Comparison of ENCODE assay signal across 15 cellular contexts in genomic region chr22:24412274-24412673, GRCh38. TPM values are rescaled to one million over a fixed set of nuclear protein-coding genes. Genes with fewer than 3 reads are reported as not detected.
DNase-seq lines count a peak whose midpoint lies in the region; ATAC-seq and TF ChIP-seq lines count a peak whose summit lies in the region.
"Had no signal": no experiment of that assay in that cellular context is flagged by ENCODE, and none has a peak within 500 bp of the region (broad histone marks: within the 10 kb centered on the region; RNA-seq: fewer than 3 reads in every experiment).

No MANE protein-coding gene starts in this region.

- CTCF ChIA-PET in activated naive CD4-positive, alpha-beta T cell treated with anti-CD3 and anti-CD28 coated beads, Interleukin-2, amount 10 ng/mL, durations not matched to agents 7 days and 5 days (lab: Charles Lee): no interaction called here

- 83 to 95% (median 85%) methylated on average over 7 of the region's 7 CpGs for WGBS in stomach, 5 donors

- TF ChIP-seq CTCF in stomach (IDR thresholded peaks at IDR 0.05) (no peak), vagina (IDR thresholded peaks at IDR 0.05) (no peak), tibial artery (IDR thresholded peaks at IDR 0.05) (no peak)

- H3K4me3 Mint-ChIP-seq in activated naive CD4-positive, alpha-beta T cell treated with anti-CD3 and anti-CD28 coated beads, Interleukin-2, amount 10 ng/mL, durations not matched to agents 7 days and 5 days: no peak overlapping the region
- H3K4me3 Mint-ChIP-seq in T-helper 17 cell: no peak overlapping the region
- H3K4me3 Mint-ChIP-seq: B cell; CD4-positive, alpha-beta T cell had no signal

- intact Hi-C loops in stomach (cut with DNase I; ENCODE audit: low total_unique reads): no loop called here
- intact Hi-C loops in vagina (cut with DNase I): no loop called here
- intact Hi-C loops in tibial artery (cut with DNase I; ENCODE audit: low total_unique reads): no loop called here
- intact Hi-C loops in cardiac septum (cut with DNase I): no loop called here

- H3K27ac Mint-ChIP-seq in activated naive CD4-positive, alpha-beta T cell treated with anti-CD3 and anti-CD28 coated beads, Interleukin-2, amount 10 ng/mL, durations not matched to agents 7 days and 5 days: no peak overlapping the region
- no peak overlapping the region for H3K27ac Mint-ChIP-seq in activated naive CD4-positive, alpha-beta T cell treated with anti-CD3 and anti-CD28 coated beads, Interleukin-2, amount 50 U/mL, for 72 hours
- peak overlapping the region; percentile 53 for H3K27ac Mint-ChIP-seq in T-helper 17 cell
- H3K27ac Mint-ChIP-seq: B cell; CD4-positive, alpha-beta T cell had no signal

- H3K9me3 ChIP-seq in T-helper 17 cell (ENCODE audit: control insufficient read depth, low read length, poor library complexity, severe bottlenecking): no peaks in the 10 kb centered on the region
- H3K9me3 ChIP-seq in stomach: no peaks in the 10 kb centered on the region
- no peaks in the 10 kb centered on the region for H3K9me3 ChIP-seq in vagina
- no peaks in the 10 kb centered on the region for H3K9me3 ChIP-seq in tibial artery

- no peak for ATAC-seq in activated naive CD4-positive, alpha-beta T cell treated with anti-CD3 and anti-CD28 coated beads, Interleukin-2, amount 50 U/mL, for 72 hours
- no peak for ATAC-seq in T-helper 17 cell

- H3K27ac ChIP-seq in stomach (no peak overlapping the region), vagina (no peak overlapping the region), tibial artery (no peak overlapping the region)
- H3K27ac ChIP-seq: GM23248 had no signal

- H3K36me3 ChIP-seq in stomach: peaks cover 43 to 76% (median 71%) of the 10 kb centered on the region in 4 donors
- H3K36me3 ChIP-seq in vagina: peaks cover 0 to 31% of the 10 kb centered on the region in 2 donors
- peaks cover 30 to 72% (median 58%) of the 10 kb centered on the region in 3 donors for H3K36me3 ChIP-seq in tibial artery

- no peaks in the 10 kb centered on the region for H3K9me3 Mint-ChIP-seq in activated naive CD4-positive, alpha-beta T cell treated with anti-CD3 and anti-CD28 coated beads, Interleukin-2, amount 10 ng/mL, durations not matched to agents 7 days and 5 days
- H3K9me3 Mint-ChIP-seq in activated naive CD4-positive, alpha-beta T cell treated with anti-CD3 and anti-CD28 coated beads, Interleukin-2, amount 50 U/mL, for 72 hours: no peaks in the 10 kb centered on the region
- H3K9me3 Mint-ChIP-seq: CD4-positive, alpha-beta T cell had no signal

- peaks cover 0 to 25% (median 9%) of the 10 kb centered on the region in 4 donors for H3K4me1 ChIP-seq in stomach
- no peaks in the 10 kb centered on the region for H3K4me1 ChIP-seq in vagina
- peaks cover 0 to 10% (median 4%) of the 10 kb centered on the region in 4 donors for H3K4me1 ChIP-seq in tibial artery

- peak; percentile 5 for DNase-seq in activated naive CD4-positive, alpha-beta T cell treated with anti-CD3 and anti-CD28 coated beads, Interleukin-2, amount 10 ng/mL, durations not matched to agents 7 days and 5 days
- no peak for DNase-seq in activated naive CD4-positive, alpha-beta T cell treated with anti-CD3 and anti-CD28 coated beads, Interleukin-2, amount 50 U/mL, for 72 hours (ENCODE audit: low spot score in 2 of 2)
- no peak for DNase-seq in T-helper 17 cell
- DNase-seq in iPS-NIHi11 (ENCODE audit: low spot score): peak; percentile 6
- peak; percentile 14 for DNase-seq in stomach
- no peak for DNase-seq in vagina (ENCODE audit: extremely low spot score in 2 of 2)
- DNase-seq in tibial artery: no peak
- no peak for DNase-seq in cardiac septum (ENCODE audit: low spot score)
- DNase-seq: C1 segment of cervical spinal cord; CD4-positive, alpha-beta T cell; COR-L47; DMS53; GF-D8; GM23248 had no signal

- TF ChIP-seq EP300 in stomach (IDR thresholded peaks at IDR 0.05): no peak

- H3K27me3 ChIP-seq in stomach (no peaks in the 10 kb centered on the region), vagina (no peaks in the 10 kb centered on the region), tibial artery (no peaks in the 10 kb centered on the region)

- TF ChIP-seq POLR2A in stomach (IDR thresholded peaks at IDR 0.05) (no peak), vagina (IDR thresholded peaks at IDR 0.05) (no peak)

- peaks cover 20% of the 10 kb centered on the region for H3K4me1 Mint-ChIP-seq in activated naive CD4-positive, alpha-beta T cell treated with anti-CD3 and anti-CD28 coated beads, Interleukin-2, amount 10 ng/mL, durations not matched to agents 7 days and 5 days
- H3K4me1 Mint-ChIP-seq in T-helper 17 cell: peaks cover 8% of the 10 kb centered on the region

- H3K36me3 Mint-ChIP-seq in activated naive CD4-positive, alpha-beta T cell treated with anti-CD3 and anti-CD28 coated beads, Interleukin-2, amount 10 ng/mL, durations not matched to agents 7 days and 5 days: peaks cover 4% of the 10 kb centered on the region
- H3K36me3 Mint-ChIP-seq in activated naive CD4-positive, alpha-beta T cell treated with anti-CD3 and anti-CD28 coated beads, Interleukin-2, amount 50 U/mL, for 72 hours: no peaks in the 10 kb centered on the region
- H3K36me3 Mint-ChIP-seq in T-helper 17 cell (ENCODE audit: low read depth): peaks cover 4% of the 10 kb centered on the region

- H3K4me3 ChIP-seq in stomach (no peak overlapping the region), vagina (no peak overlapping the region), tibial artery (no peak overlapping the region)
- H3K4me3 ChIP-seq: GM23248 had no signal

- H3K27me3 Mint-ChIP-seq in activated naive CD4-positive, alpha-beta T cell treated with anti-CD3 and anti-CD28 coated beads, Interleukin-2, amount 10 ng/mL, durations not matched to agents 7 days and 5 days: no peaks in the 10 kb centered on the region
- H3K27me3 Mint-ChIP-seq in T-helper 17 cell: no peaks in the 10 kb centered on the region
- H3K27me3 Mint-ChIP-seq: B cell; CD4-positive, alpha-beta T cell had no signal

RNA-seq across cellular contexts. Expression of gene ADORA2A, which starts 15.1 kb away (rescaled TPM):
- total RNA-seq in activated naive CD4-positive, alpha-beta T cell treated with anti-CD3 and anti-CD28 coated beads, Interleukin-2, amount 50 U/mL, for 72 hours: 10 to 100 TPM; 33.8 to 34.4 TPM
- total RNA-seq in T-helper 17 cell (10 to 100 TPM; 20.4 to 22.0 TPM), stomach (1 to 10 TPM in 3 of 5 donors, under 1 TPM in 1, not detected in 1; 0.58 to 7.1 (median 3.1) TPM), vagina (5.2 TPM), cardiac septum (5.3 TPM)
- polyA plus RNA-seq in stomach: 1 to 10 TPM; 1.4 to 2.9 (median 1.6) TPM

Comparison
In these comparisons a context has a peak if more than half of its experiments do, and no peak if none do; other contexts are left out.
1. DNase-seq: peak in activated naive CD4-positive, alpha-beta T cell treated with anti-CD3 and anti-CD28 coated beads, Interleukin-2, amount 10 ng/mL, durations not matched to agents 7 days and 5 days (single experiment), iPS-NIHi11 (single experiment) and stomach (single experiment); none in activated naive CD4-positive, alpha-beta T cell treated with anti-CD3 and anti-CD28 coated beads, Interleukin-2, amount 50 U/mL, for 72 hours (0 of 2), T-helper 17 cell (0 of 3), vagina (0 of 2), tibial artery (0 of 2) and cardiac septum (single experiment).